ENCODE assay signal across 9 cellular contexts in the genomic region with DNA sequence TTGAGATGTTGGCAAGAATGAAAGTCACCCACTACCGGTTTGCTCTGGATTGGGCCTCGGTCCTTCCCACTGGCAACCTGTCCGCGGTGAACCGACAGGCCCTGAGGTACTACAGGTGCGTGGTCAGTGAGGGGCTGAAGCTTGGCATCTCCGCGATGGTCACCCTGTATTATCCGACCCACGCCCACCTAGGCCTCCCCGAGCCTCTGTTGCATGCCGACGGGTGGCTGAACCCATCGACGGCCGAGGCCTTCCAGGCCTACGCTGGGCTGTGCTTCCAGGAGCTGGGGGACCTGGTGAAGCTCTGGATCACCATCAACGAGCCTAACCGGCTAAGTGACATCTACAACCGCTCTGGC. TPM values are rescaled to one million over a fixed set of nuclear protein-coding genes. Genes with fewer than 3 reads are reported as not detected.
DNase-seq lines count a peak whose midpoint lies in the region; ATAC-seq and TF ChIP-seq lines count a peak whose summit lies in the region.
"Had no signal": no experiment of that assay in that cellular context is flagged by ENCODE, and none has a peak within 500 bp of the region (broad histone marks: within the 10 kb centered on the region; RNA-seq: fewer than 3 reads in every experiment).

No MANE protein-coding gene starts in this region.

- H3K9me3 ChIP-seq in thoracic aorta (no peaks in the 10 kb centered on the region), adrenal gland (replicated peaks in 1 of 3) (no peaks in the 10 kb centered on the region)

- no peak for TF ChIP-seq POLR2A in adrenal gland (IDR thresholded peaks at IDR 0.05)

- peaks cover 3% of the 10 kb centered on the region for H3K27me3 ChIP-seq in thoracic aorta (replicated peaks; ENCODE audit: insufficient read depth)
- H3K27me3 ChIP-seq in adrenal gland, result no peaks in the 10 kb centered on the region

- TF ChIP-seq CTCF in thoracic aorta (IDR thresholded peaks at IDR 0.05) (no peak), adrenal gland (IDR thresholded peaks at IDR 0.05) (no peak)

- H3K9me3 Mint-ChIP-seq in activated T-cell treated with anti-CD3 and anti-CD28 coated beads, Interleukin-2, amount 50 U/mL, for 24 hours, result no peaks in the 10 kb centered on the region
- no peaks in the 10 kb centered on the region for H3K9me3 Mint-ChIP-seq in dendritic cell treated with granulocyte-macrophage colony-stimulating factor and Interleukin-4, amounts not matched to agents 40 ng/mL and 50 ng/mL, for 4 days
- no peaks in the 10 kb centered on the region for H3K9me3 Mint-ChIP-seq in memory B cell

- no peak overlapping the region for H3K4me3 Mint-ChIP-seq in activated T-cell treated with anti-CD3 and anti-CD28 coated beads, Interleukin-2, amount 50 U/mL, for 24 hours
- H3K4me3 Mint-ChIP-seq in dendritic cell treated with granulocyte-macrophage colony-stimulating factor and Interleukin-4, amounts not matched to agents 40 ng/mL and 50 ng/mL, for 4 days, result no peak overlapping the region
- peak overlapping the region; percentile 81 for H3K4me3 Mint-ChIP-seq in memory B cell

- H3K4me3 ChIP-seq in thoracic aorta (peak overlapping the region; percentile 66), adrenal gland (peak overlapping the region in 1 of 4 donors; percentile 42)

- no peak overlapping the region for H3K27ac ChIP-seq in thoracic aorta
- H3K27ac ChIP-seq in adrenal gland, result no peak overlapping the region

- no peak for ATAC-seq in memory B cell (ENCODE audit: low read depth)
- no peak for ATAC-seq in thoracic aorta (ENCODE audit: insufficient number of reproducible peaks, low FRiP score, low read depth)

- peaks cover 0 to 10% of the 10 kb centered on the region in 2 donors for H3K4me1 ChIP-seq in thoracic aorta (ENCODE audit: control insufficient read depth in 1 of 2, low read depth in 2 of 2)
- H3K4me1 ChIP-seq in adrenal gland (replicated peaks in 1 of 2), result peaks cover 5 to 10% of the 10 kb centered on the region in 2 donors

- 85 to 94% (median 91%) methylated on average over 6 to 20 of the region's 20 CpGs for WGBS in adrenal gland, 4 donors

- peaks cover 3% of the 10 kb centered on the region for H3K36me3 ChIP-seq in thoracic aorta
- H3K36me3 ChIP-seq in adrenal gland (replicated peaks in 1 of 2), result peaks cover 0 to 11% of the 10 kb centered on the region in 2 donors

- peaks cover 42% of the 10 kb centered on the region for H3K4me1 Mint-ChIP-seq in activated T-cell treated with anti-CD3 and anti-CD28 coated beads, Interleukin-2, amount 50 U/mL, for 24 hours (ENCODE audit: low read depth)
- no peaks in the 10 kb centered on the region for H3K4me1 Mint-ChIP-seq in dendritic cell treated with granulocyte-macrophage colony-stimulating factor and Interleukin-4, amounts not matched to agents 40 ng/mL and 50 ng/mL, for 4 days (ENCODE audit: low read depth)
- H3K4me1 Mint-ChIP-seq in memory B cell, result peaks cover 4% of the 10 kb centered on the region

- H3K36me3 Mint-ChIP-seq in activated T-cell treated with anti-CD3 and anti-CD28 coated beads, Interleukin-2, amount 50 U/mL, for 24 hours (ENCODE audit: low read depth), result peaks cover 37% of the 10 kb centered on the region
- peaks cover 15% of the 10 kb centered on the region for H3K36me3 Mint-ChIP-seq in dendritic cell treated with granulocyte-macrophage colony-stimulating factor and Interleukin-4, amounts not matched to agents 40 ng/mL and 50 ng/mL, for 4 days (ENCODE audit: low read depth)
- H3K36me3 Mint-ChIP-seq in memory B cell, result no peaks in the 10 kb centered on the region

- H3K27ac Mint-ChIP-seq in activated T-cell treated with anti-CD3 and anti-CD28 coated beads, Interleukin-2, amount 50 U/mL, for 24 hours, result peak overlapping the region; percentile 37
- peak overlapping the region; percentile 56 for H3K27ac Mint-ChIP-seq in dendritic cell treated with granulocyte-macrophage colony-stimulating factor and Interleukin-4, amounts not matched to agents 40 ng/mL and 50 ng/mL, for 4 days
- H3K27ac Mint-ChIP-seq in memory B cell, result peak overlapping the region; percentile 91

- peaks cover 7% of the 10 kb centered on the region for H3K27me3 Mint-ChIP-seq in activated T-cell treated with anti-CD3 and anti-CD28 coated beads, Interleukin-2, amount 50 U/mL, for 24 hours
- peaks cover 10% of the 10 kb centered on the region for H3K27me3 Mint-ChIP-seq in dendritic cell treated with granulocyte-macrophage colony-stimulating factor and Interleukin-4, amounts not matched to agents 40 ng/mL and 50 ng/mL, for 4 days
- H3K27me3 Mint-ChIP-seq in memory B cell, result no peaks in the 10 kb centered on the region

- no peak for DNase-seq in activated T-cell treated with anti-CD3 and anti-CD28 coated beads, Interleukin-2, amount 50 U/mL, for 24 hours
- DNase-seq in activated T-cell treated with anti-CD3 and anti-CD28 coated beads for 4 hours (no peak), memory B cell (ENCODE audit: low spot score in 2 of 2) (no peak), thoracic aorta (ENCODE audit: low spot score) (no peak), NOMO-1 treated with dmso at 0.1 percent for 144 hours (lab: John Stamatoyannopoulos, UW; ENCODE audit: unreplicated experiment) (no peak), kidney glomerular epithelial cell (lab: John Stamatoyannopoulos, UW) (no peak), adrenal gland (no peak)
- DNase-seq: GF-D8 had no signal

- intact Hi-C loops in dendritic cell treated with granulocyte-macrophage colony-stimulating factor and Interleukin-4, amounts not matched to agents 40 ng/mL and 50 ng/mL, for 4 days (cut with micrococcal nuclease), result no loop called here
- intact Hi-C loops in adrenal gland (cut with DNase I), result loop anchor here in 1 of 2 donors (10.0 kb wide), 1 partner anchor 72 kb away; no protein-coding TSS in a partner anchor

RNA-seq across cellular contexts. Expression of a gene that starts 12.3 kb away (rescaled TPM):
- 1,000 to 10,000 TPM; 2,526 to 3,169 TPM for total RNA-seq in thoracic aorta
- 1,000 to 10,000 TPM in 7 of 8 donors, 100 to 1,000 TPM in 1; 951 to 3,860 (median 1,477) TPM for total RNA-seq in adrenal gland
- 1,000 to 10,000 TPM; 1,235 to 1,944 (median 1,931) TPM for polyA plus RNA-seq in adrenal gland

RNA-seq across cellular contexts. Expression of a gene that starts 12.4 kb away (rescaled TPM):
- total RNA-seq in thoracic aorta (1 to 10 TPM; 4.7 to 9.2 TPM), adrenal gland (10 to 100 TPM in 7 of 8 donors, 1 to 10 TPM in 1; 7.0 to 23.7 (median 16.9) TPM)
- polyA plus RNA-seq in adrenal gland, result 10 to 100 TPM; 17.1 to 29.6 (median 18.4) TPM

RNA-seq across cellular contexts. Expression of a gene that starts 39.7 kb away (rescaled TPM):
- total RNA-seq in thoracic aorta (not detected), adrenal gland (under 1 TPM in 6 of 8 donors, not detected in 2; under 0.01 to 0.30 (median 0.11) TPM)
- 1 to 10 TPM in 1 of 3 donors, under 1 TPM in 2; under 0.01 to 1.1 (median 0.16) TPM for polyA plus RNA-seq in adrenal gland

Comparison
In these comparisons a context has a peak if more than half of its experiments do, and no peak if none do; other contexts are left out.
1. H3K27ac Mint-ChIP-seq: peak in every context shown above with its lines; median percentile 91 in memory B cell; 56 in dendritic cell treated with granulocyte-macrophage colony-stimulating factor and Interleukin-4, amounts not matched to agents 40 ng/mL and 50 ng/mL, for 4 days; 37 in activated T-cell treated with anti-CD3 and anti-CD28 coated beads, Interleukin-2, amount 50 U/mL, for 24 hours.